ENCODE assay signal across 18 cellular contexts in the genomic region with DNA sequence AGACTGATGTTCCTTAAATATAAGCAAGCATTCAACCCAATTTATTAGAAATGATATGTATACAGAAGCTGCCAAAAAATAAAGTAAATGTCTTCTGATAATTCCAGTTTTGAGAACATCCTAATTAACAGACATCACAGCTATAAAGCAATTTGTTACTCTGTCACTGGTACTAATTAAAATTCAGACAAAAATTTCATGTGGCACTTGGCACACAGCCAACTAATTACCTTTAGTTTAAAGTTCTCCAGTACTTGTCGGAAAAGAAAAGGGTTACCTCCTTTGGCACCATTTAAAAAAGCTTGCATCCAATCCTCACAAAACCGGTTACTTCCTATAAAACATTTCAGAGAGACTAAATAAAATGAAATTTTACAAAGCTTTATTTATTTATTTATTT. TPM values are rescaled to one million over a fixed set of nuclear protein-coding genes. Genes with fewer than 3 reads are reported as not detected.
A peak's percentile ranks its signal among the peaks of the same experiment; 100 is the strongest.
DNase-seq lines count a peak whose midpoint lies in the region; ATAC-seq, FAIRE-seq and TF ChIP-seq lines count a peak whose summit lies in the region.
"Had no signal": no experiment of that assay in that cellular context is flagged by ENCODE, and none has a peak within 500 bp of the region (broad histone marks: within the 10 kb centered on the region; RNA-seq: fewer than 3 reads in every experiment).

No MANE protein-coding gene starts in this region.

- TF ChIP-seq CTCF in HepG2 (CRISPR knock-in tag; IDR thresholded peaks at IDR 0.05) (no peak), right lobe of liver (IDR thresholded peaks at IDR 0.05) (no peak), Peyer's patch (IDR thresholded peaks at IDR 0.05) (no peak), chondrocyte (IDR thresholded peaks at IDR 0.05) (no peak)

- no peak overlapping the region for H3K9ac ChIP-seq in HepG2 (ENCODE audit: insufficient read depth, low read depth, low read length)

- WGBS in HepG2 (ENCODE audit: low lambda C conversion rate), result 97% methylated on average over 2 of the region's 2 CpGs
- WGBS in right lobe of liver (ENCODE audit: insufficient coverage, low coverage, low lambda C conversion rate, missing lambda C conversion rate), result 98% methylated on average over 2 of the region's 2 CpGs

- in situ Hi-C loops in HepG2 (cut with HindIII; ENCODE audit: extremely low pct_ligation_motif_present, low pct_unique_long_range_greater_than_20kb), result no loop called here

- H3K4me3 ChIP-seq in HepG2 (replicated peaks in 1 of 3; ENCODE audit: insufficient read depth in 1 of 3, low read depth in 2 of 3, low read length in 3 of 3) (no peak overlapping the region), right lobe of liver (no peak overlapping the region), Peyer's patch (no peak overlapping the region)

- no TSS peak for BruUV-seq in HepG2 (replicated peaks; lab: Mats Ljungman, UMichigan)

- CTCF ChIA-PET in activated CD4-positive, alpha-beta T cell treated with anti-CD3 and anti-CD28 coated beads, Interleukin-2, amount 10 ng/mL, durations not matched to agents 7 days and 5 days (lab: Charles Lee), result interaction anchor here (1.8 kb wide), 1 partner anchor 9 kb away, joined by 3 read pairs; no protein-coding TSS in a partner anchor
- CTCF ChIA-PET in HepG2 (lab: Yijun Ruan, JAX; ENCODE audit: low intra/inter-chr PET ratio, low total read pairs), result no interaction called here

- peaks cover 50% of the 10 kb centered on the region for H3K36me3 Mint-ChIP-seq in activated CD4-positive, alpha-beta T cell treated with anti-CD3 and anti-CD28 coated beads, Interleukin-2, amount 10 ng/mL, durations not matched to agents 7 days and 5 days (ENCODE audit: low read depth)
- H3K36me3 Mint-ChIP-seq in activated CD4-positive, alpha-beta T cell treated with anti-CD3 and anti-CD28 coated beads, Interleukin-2, amount 10 ng/mL, durations not matched to agents 24 days and 14 days (ENCODE audit: low read depth), result peaks cover 31% of the 10 kb centered on the region
- peaks cover 11% of the 10 kb centered on the region for H3K36me3 Mint-ChIP-seq in dendritic cell treated with granulocyte-macrophage colony-stimulating factor and Interleukin-4, amounts not matched to agents 40 ng/mL and 50 ng/mL, for 4 days (ENCODE audit: low read depth)
- peaks cover 9% of the 10 kb centered on the region for H3K36me3 Mint-ChIP-seq in chondrocyte (ENCODE audit: low read depth)

- DNase-seq in activated CD4-positive, alpha-beta T cell treated with anti-CD3 and anti-CD28 coated beads, Interleukin-2, amount 10 ng/mL, durations not matched to agents 7 days and 5 days, result no peak
- DNase-seq in activated CD4-positive, alpha-beta T cell treated with anti-CD3 and anti-CD28 coated beads, Interleukin-2, amount 10 ng/mL, durations not matched to agents 24 days and 14 days, result no peak
- DNase-seq in HepG2 (ENCODE audit: low spot score) (no peak), right lobe of liver (no peak), Peyer's patch (no peak), chondrocyte (ENCODE audit: low spot score) (no peak)
- DNase-seq: 8988T; C1 segment of cervical spinal cord; Caco-2; CD4-positive, alpha-beta T cell; H9 had no signal

- H3K4me1 Mint-ChIP-seq in activated CD4-positive, alpha-beta T cell treated with anti-CD3 and anti-CD28 coated beads, Interleukin-2, amount 10 ng/mL, durations not matched to agents 7 days and 5 days, result peaks cover 49% of the 10 kb centered on the region
- H3K4me1 Mint-ChIP-seq in activated CD4-positive, alpha-beta T cell treated with anti-CD3 and anti-CD28 coated beads, Interleukin-2, amount 10 ng/mL, durations not matched to agents 24 days and 14 days, result peaks cover 37% of the 10 kb centered on the region
- peaks cover 51% of the 10 kb centered on the region for H3K4me1 Mint-ChIP-seq in dendritic cell treated with granulocyte-macrophage colony-stimulating factor and Interleukin-4, amounts not matched to agents 40 ng/mL and 50 ng/mL, for 4 days (ENCODE audit: low read depth)
- peaks cover 11% of the 10 kb centered on the region for H3K4me1 Mint-ChIP-seq in chondrocyte (ENCODE audit: low read depth)
- H3K4me1 Mint-ChIP-seq: H9 had no signal

- H3K9me3 Mint-ChIP-seq in activated CD4-positive, alpha-beta T cell treated with anti-CD3 and anti-CD28 coated beads, Interleukin-2, amount 10 ng/mL, durations not matched to agents 7 days and 5 days, result peaks cover 2% of the 10 kb centered on the region
- H3K9me3 Mint-ChIP-seq in activated CD4-positive, alpha-beta T cell treated with anti-CD3 and anti-CD28 coated beads, Interleukin-2, amount 10 ng/mL, durations not matched to agents 24 days and 14 days, result no peaks in the 10 kb centered on the region
- no peaks in the 10 kb centered on the region for H3K9me3 Mint-ChIP-seq in dendritic cell treated with granulocyte-macrophage colony-stimulating factor and Interleukin-4, amounts not matched to agents 40 ng/mL and 50 ng/mL, for 4 days
- no peaks in the 10 kb centered on the region for H3K9me3 Mint-ChIP-seq in chondrocyte (ENCODE audit: low read depth)
- H3K9me3 Mint-ChIP-seq: CD4-positive, alpha-beta T cell; H9 had no signal

- no peak for TF ChIP-seq RAD21 in HepG2 (CRISPR knock-in tag; IDR thresholded peaks at IDR 0.05)

- POLR2A ChIA-PET in activated CD4-positive, alpha-beta T cell treated with anti-CD3 and anti-CD28 coated beads, Interleukin-2, amount 10 ng/mL, durations not matched to agents 7 days and 5 days (lab: Charles Lee), result no interaction called here
- POLR2A ChIA-PET in HepG2 (lab: Yijun Ruan, JAX), result no interaction called here

- H3K27ac Mint-ChIP-seq in activated CD4-positive, alpha-beta T cell treated with anti-CD3 and anti-CD28 coated beads, Interleukin-2, amount 10 ng/mL, durations not matched to agents 7 days and 5 days, result peak overlapping the region; percentile 46
- H3K27ac Mint-ChIP-seq in activated CD4-positive, alpha-beta T cell treated with anti-CD3 and anti-CD28 coated beads, Interleukin-2, amount 10 ng/mL, durations not matched to agents 24 days and 14 days, result no peak overlapping the region
- H3K27ac Mint-ChIP-seq in dendritic cell treated with granulocyte-macrophage colony-stimulating factor and Interleukin-4, amounts not matched to agents 40 ng/mL and 50 ng/mL, for 4 days, result peak overlapping the region; percentile 90
- H3K27ac Mint-ChIP-seq in chondrocyte (ENCODE audit: unreplicated experiment), result no peak overlapping the region
- H3K27ac Mint-ChIP-seq: B cell; CD4-positive, alpha-beta T cell; H9 had no signal

- peaks cover 3 to 23% of the 10 kb centered on the region in 2 experiments; a peak in 3 of 5 replicates for H3K36me3 ChIP-seq in HepG2 (replicated peaks in 1 of 2; ENCODE audit: control insufficient read depth in 1 of 2, insufficient read depth in 2 of 2, low read length in 2 of 2)
- peaks cover 0 to 24% (median 0%) of the 10 kb centered on the region in 4 donors for H3K36me3 ChIP-seq in right lobe of liver
- peaks cover 0 to 36% (median 0%) of the 10 kb centered on the region in 3 donors for H3K36me3 ChIP-seq in Peyer's patch

- H3K4me3 Mint-ChIP-seq in activated CD4-positive, alpha-beta T cell treated with anti-CD3 and anti-CD28 coated beads, Interleukin-2, amount 10 ng/mL, durations not matched to agents 7 days and 5 days, result no peak overlapping the region
- H3K4me3 Mint-ChIP-seq in activated CD4-positive, alpha-beta T cell treated with anti-CD3 and anti-CD28 coated beads, Interleukin-2, amount 10 ng/mL, durations not matched to agents 24 days and 14 days, result no peak overlapping the region
- no peak overlapping the region for H3K4me3 Mint-ChIP-seq in dendritic cell treated with granulocyte-macrophage colony-stimulating factor and Interleukin-4, amounts not matched to agents 40 ng/mL and 50 ng/mL, for 4 days
- no peak overlapping the region for H3K4me3 Mint-ChIP-seq in chondrocyte (ENCODE audit: unreplicated experiment)
- H3K4me3 Mint-ChIP-seq: B cell; CD4-positive, alpha-beta T cell; H9 had no signal

- no peaks in the 10 kb centered on the region for H3K27me3 Mint-ChIP-seq in activated CD4-positive, alpha-beta T cell treated with anti-CD3 and anti-CD28 coated beads, Interleukin-2, amount 10 ng/mL, durations not matched to agents 7 days and 5 days
- H3K27me3 Mint-ChIP-seq in activated CD4-positive, alpha-beta T cell treated with anti-CD3 and anti-CD28 coated beads, Interleukin-2, amount 10 ng/mL, durations not matched to agents 24 days and 14 days, result no peaks in the 10 kb centered on the region
- no peaks in the 10 kb centered on the region for H3K27me3 Mint-ChIP-seq in dendritic cell treated with granulocyte-macrophage colony-stimulating factor and Interleukin-4, amounts not matched to agents 40 ng/mL and 50 ng/mL, for 4 days
- H3K27me3 Mint-ChIP-seq in chondrocyte (ENCODE audit: low read depth), result no peaks in the 10 kb centered on the region
- H3K27me3 Mint-ChIP-seq: B cell; CD4-positive, alpha-beta T cell had no signal

- TF ChIP-seq EP300 in HepG2 (IDR thresholded peaks at IDR 0.05; ENCODE audit: low read depth in 2 of 2, low read length in 2 of 2) (no peak), HepG2 (CRISPR knock-in tag; IDR thresholded peaks at IDR 0.05; ENCODE audit: borderline replicate concordance) (no peak)

- intact Hi-C loops in activated CD4-positive, alpha-beta T cell treated with anti-CD3 and anti-CD28 coated beads, Interleukin-2, amount 10 ng/mL, durations not matched to agents 24 days and 14 days (cut with micrococcal nuclease), result no loop called here
- intact Hi-C loops in HepG2 (cut with micrococcal nuclease; ENCODE audit: unreplicated experiment), result no loop called here
- intact Hi-C loops in right lobe of liver (cut with DNase I), result no loop called here
- intact Hi-C loops in dendritic cell treated with granulocyte-macrophage colony-stimulating factor and Interleukin-4, amounts not matched to agents 40 ng/mL and 50 ng/mL, for 4 days (cut with micrococcal nuclease), result no loop called here

- no peak for ATAC-seq in HepG2
- ATAC-seq in right lobe of liver, result no peak

- no peaks in the 10 kb centered on the region for H4K20me1 ChIP-seq in HepG2 (ENCODE audit: insufficient read depth, low read length)

- no peak overlapping the region for H2AFZ ChIP-seq in HepG2 (ENCODE audit: low read length)

- H3K4me1 ChIP-seq in HepG2 (ENCODE audit: insufficient read depth, low read length) (no peaks in the 10 kb centered on the region), right lobe of liver (no peaks in the 10 kb centered on the region), Peyer's patch (no peaks in the 10 kb centered on the region)
- H3K4me1 ChIP-seq: Caco-2 had no signal

- H3K4me2 ChIP-seq in HepG2 (ENCODE audit: low read depth, low read length), result no peak overlapping the region

- no peaks in the 10 kb centered on the region for H3K79me2 ChIP-seq in HepG2 (ENCODE audit: insufficient read depth, low read length)

- no peak for FAIRE-seq in HepG2 (lab: Jason Lieb, UNC)
- FAIRE-seq: D721Med, G401.6, GM12891, GM19239, H1 had no signal

- H3K9me3 ChIP-seq in HepG2 (ENCODE audit: low read length) (no peaks in the 10 kb centered on the region), right lobe of liver (no peaks in the 10 kb centered on the region), Peyer's patch (no peaks in the 10 kb centered on the region)
- H3K9me3 ChIP-seq: Caco-2 had no signal

- H3K27me3 ChIP-seq in HepG2 (ENCODE audit: control insufficient read depth in 1 of 2, insufficient read depth in 2 of 2, low read length in 2 of 2), result no peaks in the 10 kb centered on the region
- H3K27me3 ChIP-seq in right lobe of liver, result no peaks in the 10 kb centered on the region
- H3K27me3 ChIP-seq in Peyer's patch, result no peaks in the 10 kb centered on the region

- TF ChIP-seq POLR2A in HepG2 (IDR thresholded peaks at IDR 0.05; ENCODE audit: insufficient read depth in 1 of 2, low read depth in 2 of 2, low read length in 2 of 2), result no peak
- TF ChIP-seq POLR2A in right lobe of liver (IDR thresholded peaks at IDR 0.05), result no peak
- TF ChIP-seq POLR2A in Peyer's patch (IDR thresholded peaks at IDR 0.05), result no peak

- H3K27ac ChIP-seq in HepG2 (ENCODE audit: extremely low read length, insufficient read depth, low read length) (no peak overlapping the region), right lobe of liver (no peak overlapping the region), Peyer's patch (no peak overlapping the region)

RNA-seq across cellular contexts. Expression of a gene that starts 8.8 kb away (rescaled TPM):
- total RNA-seq in activated CD4-positive, alpha-beta T cell treated with anti-CD3 and anti-CD28 coated beads, Interleukin-2, amount 10 ng/mL, durations not matched to agents 7 days and 5 days, result 10 to 100 TPM; 25.8 to 27.7 TPM
- 32.2 and 33.5 TPM in 2 replicates for total RNA-seq in activated CD4-positive, alpha-beta T cell treated with anti-CD3 and anti-CD28 coated beads, Interleukin-2, amount 10 ng/mL, durations not matched to agents 24 days and 14 days
- total RNA-seq in HepG2 (2016; rRNA removed; fragmentation: Illumina TruSeq; extraction: Trizol), result 33.0 and 41.9 TPM in 2 replicates
- total RNA-seq in HepG2 (2016; cell fraction: cytosol; rRNA removed; fragmentation: Illumina TruSeq; extraction: Trizol; ENCODE audit: low read depth), result 9.0 and 9.5 TPM in 2 replicates
- total RNA-seq in HepG2 (2016; cell fraction: insoluble cytoplasmic fraction; rRNA removed; fragmentation: Illumina TruSeq; extraction: Trizol), result 34.7 and 41.5 TPM in 2 replicates
- total RNA-seq in HepG2 (2016; cell fraction: membrane; rRNA removed; fragmentation: Illumina TruSeq; extraction: Trizol), result 11.8 and 12.8 TPM in 2 replicates
- total RNA-seq in HepG2 (2016; cell fraction: nucleus; rRNA removed; fragmentation: Illumina TruSeq; extraction: Trizol), result 18.9 and 25.5 TPM in 2 replicates
- 13.4 and 16.2 TPM in 2 replicates for polyA plus RNA-seq in HepG2 (2011; rRNA removed)
- polyA plus RNA-seq in HepG2 (2011; cell fraction: cytosol; rRNA removed), result 9.4 and 10.6 TPM in 2 replicates
- 14.6 and 14.9 TPM in 2 replicates for polyA plus RNA-seq in HepG2 (2011; cell fraction: nucleus; rRNA removed)
- 16.5 and 22.8 TPM in 2 replicates for polyA plus RNA-seq in HepG2 (2012)
- polyA plus RNA-seq in HepG2 (2016; cell fraction: cytosol; fragmentation: Illumina TruSeq; extraction: Trizol; ENCODE audit: low read depth), result 4.4 and 6.4 TPM in 2 replicates
- polyA plus RNA-seq in HepG2 (2016; cell fraction: insoluble cytoplasmic fraction; fragmentation: Illumina TruSeq; extraction: Trizol; ENCODE audit: low read depth), result 30.1 and 31.8 TPM in 2 replicates
- polyA plus RNA-seq in HepG2 (2016; cell fraction: membrane; fragmentation: Illumina TruSeq; extraction: Trizol; ENCODE audit: low read depth), result 6.8 and 8.1 TPM in 2 replicates
- 37.3 and 41.0 TPM in 2 replicates for polyA plus RNA-seq in HepG2 (2016; cell fraction: nucleus; fragmentation: Illumina TruSeq; extraction: Trizol; ENCODE audit: insufficient read depth, low read depth)
- polyA minus RNA-seq in HepG2 (2011; rRNA and poly(A)+ RNA removed; ENCODE audit: low replicate concordance), result 8.8 and 11.5 TPM in 2 replicates
- polyA minus RNA-seq in HepG2 (2011; cell fraction: cytosol; rRNA and poly(A)+ RNA removed), result 6.3 and 6.9 TPM in 2 replicates
- 8.2 and 15.4 TPM in 2 replicates for polyA minus RNA-seq in HepG2 (2011; cell fraction: nucleus; rRNA and poly(A)+ RNA removed)
- total RNA-seq in right lobe of liver, result 1 to 10 TPM; 7.1 to 8.9 (median 7.3) TPM
- 10 to 100 TPM in 3 of 4 donors, 1 to 10 TPM in 1; 7.4 to 21.6 (median 14.3) TPM for total RNA-seq in Peyer's patch
- 19.3 to 23.7 TPM (median 21.9 TPM) in 3 replicates for total RNA-seq in chondrocyte

RNA-seq across cellular contexts. Expression of a gene that starts 16.8 kb away (rescaled TPM):
- 100 to 1,000 TPM; 249 to 278 TPM for total RNA-seq in activated CD4-positive, alpha-beta T cell treated with anti-CD3 and anti-CD28 coated beads, Interleukin-2, amount 10 ng/mL, durations not matched to agents 7 days and 5 days
- total RNA-seq in activated CD4-positive, alpha-beta T cell treated with anti-CD3 and anti-CD28 coated beads, Interleukin-2, amount 10 ng/mL, durations not matched to agents 24 days and 14 days, result 269 and 272 TPM in 2 replicates
- total RNA-seq in HepG2 (2016; rRNA removed; fragmentation: Illumina TruSeq; extraction: Trizol) (164 and 194 TPM in 2 replicates), right lobe of liver (10 to 100 TPM; 48.0 to 91.1 (median 68.7) TPM), Peyer's patch (100 to 1,000 TPM; 139 to 234 (median 184) TPM), chondrocyte (96.8 to 138 TPM (median 107 TPM) in 3 replicates)
- total RNA-seq in HepG2 (2016; cell fraction: cytosol; rRNA removed; fragmentation: Illumina TruSeq; extraction: Trizol; ENCODE audit: low read depth), result 40.6 and 48.2 TPM in 2 replicates
- total RNA-seq in HepG2 (2016; cell fraction: insoluble cytoplasmic fraction; rRNA removed; fragmentation: Illumina TruSeq; extraction: Trizol), result 167 and 194 TPM in 2 replicates
- 70.7 and 78.1 TPM in 2 replicates for total RNA-seq in HepG2 (2016; cell fraction: membrane; rRNA removed; fragmentation: Illumina TruSeq; extraction: Trizol)
- 198 and 199 TPM in 2 replicates for total RNA-seq in HepG2 (2016; cell fraction: nucleus; rRNA removed; fragmentation: Illumina TruSeq; extraction: Trizol)
- polyA plus RNA-seq in HepG2 (2011; rRNA removed), result 140 and 150 TPM in 2 replicates
- 114 and 115 TPM in 2 replicates for polyA plus RNA-seq in HepG2 (2011; cell fraction: cytosol; rRNA removed)
- polyA plus RNA-seq in HepG2 (2011; cell fraction: nucleus; rRNA removed), result 159 and 219 TPM in 2 replicates
- polyA plus RNA-seq in HepG2 (2012), result 92.3 and 112 TPM in 2 replicates
- polyA plus RNA-seq in HepG2 (2016; cell fraction: cytosol; fragmentation: Illumina TruSeq; extraction: Trizol; ENCODE audit: low read depth), result 18.1 and 20.9 TPM in 2 replicates
- 223 and 226 TPM in 2 replicates for polyA plus RNA-seq in HepG2 (2016; cell fraction: insoluble cytoplasmic fraction; fragmentation: Illumina TruSeq; extraction: Trizol; ENCODE audit: low read depth)
- 45.3 and 50.8 TPM in 2 replicates for polyA plus RNA-seq in HepG2 (2016; cell fraction: membrane; fragmentation: Illumina TruSeq; extraction: Trizol; ENCODE audit: low read depth)
- polyA plus RNA-seq in HepG2 (2016; cell fraction: nucleus; fragmentation: Illumina TruSeq; extraction: Trizol; ENCODE audit: insufficient read depth, low read depth), result 168 and 187 TPM in 2 replicates
- polyA minus RNA-seq in HepG2 (2011; rRNA and poly(A)+ RNA removed; ENCODE audit: low replicate concordance), result 218 and 342 TPM in 2 replicates
- 88.9 and 92.0 TPM in 2 replicates for polyA minus RNA-seq in HepG2 (2011; cell fraction: cytosol; rRNA and poly(A)+ RNA removed)
- 313 and 333 TPM in 2 replicates for polyA minus RNA-seq in HepG2 (2011; cell fraction: nucleus; rRNA and poly(A)+ RNA removed)

Comparison
In these comparisons a context has a peak if more than half of its experiments do, and no peak if none do; other contexts are left out.
1. H3K27ac Mint-ChIP-seq: peak in activated CD4-positive, alpha-beta T cell treated with anti-CD3 and anti-CD28 coated beads, Interleukin-2, amount 10 ng/mL, durations not matched to agents 7 days and 5 days (single experiment) and dendritic cell treated with granulocyte-macrophage colony-stimulating factor and Interleukin-4, amounts not matched to agents 40 ng/mL and 50 ng/mL, for 4 days (single experiment); none in activated CD4-positive, alpha-beta T cell treated with anti-CD3 and anti-CD28 coated beads, Interleukin-2, amount 10 ng/mL, durations not matched to agents 24 days and 14 days (single experiment) and chondrocyte (single experiment).